In genomic region chr4:7481227-7481626, GRCh38 we compare ENCODE assay signal across 10 cellular contexts. TPM values are rescaled to one million over a fixed set of nuclear protein-coding genes. Genes with fewer than 3 reads are reported as not detected.
"Had no signal": no experiment of that assay in that cellular context is flagged by ENCODE, and none has a peak within 500 bp of the region (broad histone marks: within the 10 kb centered on the region; RNA-seq: fewer than 3 reads in every experiment).

No MANE protein-coding gene starts in this region.

- H3K4me3 Mint-ChIP-seq: GM23338, HFFc6 had no signal

- DNase-seq: H7, HFFc6, IMR-90, KG1 had no signal

- H2AFZ ChIP-seq: GM23338 had no signal

- H3K4me1 ChIP-seq: HAP-1 had no signal

- ATAC-seq: GM23338, HCT116, K562 had no signal

- H3K27ac Mint-ChIP-seq: GM23338, HFFc6 had no signal

- H3K9me3 Mint-ChIP-seq: GM23338, HFFc6 had no signal

- H3K4me2 ChIP-seq: GM23338 had no signal

- H3K4me3 ChIP-seq: GM23338, HAP-1, K562 had no signal

- H3K36me3 ChIP-seq: HAP-1 had no signal

- H3K9me3 ChIP-seq: HAP-1 had no signal

RNA-seq across cellular contexts. Expression of gene PSAPL1, which starts 46.5 kb away (rescaled TPM):
- total RNA-seq: GM23338, H4, HFFc6, HT-29, IMR-90, K562 had no signal
